In the genomic region with DNA sequence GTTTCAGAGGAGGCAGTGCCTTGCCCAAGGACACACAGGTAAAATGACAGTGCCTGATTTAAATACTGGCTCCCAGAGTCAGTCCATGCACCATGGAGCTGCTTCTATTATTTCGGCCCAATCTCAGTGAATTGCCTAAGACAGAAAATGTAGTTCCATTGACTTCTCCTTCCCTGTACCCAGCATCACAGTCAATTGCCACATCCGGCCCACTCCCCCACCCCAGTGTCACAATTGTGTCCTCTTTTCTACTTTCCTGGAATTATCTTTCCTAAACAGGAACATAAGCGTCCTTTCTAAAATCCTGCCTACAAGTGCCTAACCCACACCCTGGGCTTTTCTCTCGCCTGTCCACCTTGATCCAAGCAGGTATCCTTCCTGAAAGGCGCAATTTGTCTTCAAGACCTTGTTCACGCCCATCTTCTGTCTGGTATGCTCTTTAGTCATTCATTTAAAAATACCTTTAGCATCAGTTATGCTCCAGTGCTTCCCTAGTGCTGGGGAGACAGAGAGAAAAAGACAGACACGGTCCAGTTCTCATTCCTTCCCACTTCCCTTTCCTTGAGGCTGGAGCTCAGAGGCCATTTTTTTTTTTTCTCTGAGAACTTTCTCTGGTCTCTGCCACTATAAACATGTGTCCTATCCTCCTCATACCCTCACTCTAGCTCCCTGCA, we compare ENCODE assay signal across 14 cellular contexts.
DNase-seq lines count a peak whose midpoint lies in the region; ATAC-seq and TF ChIP-seq lines count a peak whose summit lies in the region.
"Had no signal": no experiment of that assay in that cellular context is flagged by ENCODE, and none has a peak within 500 bp of the region (broad histone marks: within the 10 kb centered on the region; RNA-seq: fewer than 3 reads in every experiment).

No MANE protein-coding gene starts in this region.

- no peak overlapping the region for H3K4me3 ChIP-seq in GM23338
- H3K4me3 ChIP-seq in stomach, result no peak overlapping the region
- H3K4me3 ChIP-seq: PC-9 had no signal

- H3K27me3 Mint-ChIP-seq in GM23338 (ENCODE audit: insufficient read depth, low read depth, poor library complexity) (peaks cover 3% of the 10 kb centered on the region), endothelial cell (ENCODE audit: unreplicated experiment) (no peaks in the 10 kb centered on the region), nephron progenitor cell (ENCODE audit: low read depth, poor library complexity) (no peaks in the 10 kb centered on the region)

- intact Hi-C loops in stomach (cut with DNase I; ENCODE audit: low total_unique reads), result no loop called here

- peaks cover 21% of the 10 kb centered on the region for H3K4me1 ChIP-seq in GM23338 (ENCODE audit: insufficient read depth)
- H3K4me1 ChIP-seq in stomach, result no peaks in the 10 kb centered on the region

- TF ChIP-seq CTCF in GM23338 (conservative IDR thresholded peaks at IDR 0.05; ENCODE audit: low read depth in 2 of 2) (no peak), endothelial cell (IDR thresholded peaks at IDR 0.05; ENCODE audit: unreplicated experiment) (no peak), nephron progenitor cell (IDR thresholded peaks at IDR 0.05) (no peak), stomach (IDR thresholded peaks at IDR 0.05) (no peak)

- H3K9me3 Mint-ChIP-seq in GM23338 (no peaks in the 10 kb centered on the region), endothelial cell (ENCODE audit: unreplicated experiment) (no peaks in the 10 kb centered on the region), nephron progenitor cell (no peaks in the 10 kb centered on the region)

- H3K9me2 ChIP-seq in GM23338 (ENCODE audit: insufficient read depth), result no peaks in the 10 kb centered on the region

- H3K4me1 Mint-ChIP-seq in GM23338 (peaks cover 36% of the 10 kb centered on the region), endothelial cell (ENCODE audit: unreplicated experiment) (peaks cover 20% of the 10 kb centered on the region), nephron progenitor cell (peaks cover 7% of the 10 kb centered on the region)

- H3K9me3 ChIP-seq in stomach, result no peaks in the 10 kb centered on the region
- H3K9me3 ChIP-seq: BE2C had no signal

- H3F3A ChIP-seq in GM23338 (replicated peaks; ENCODE audit: low read depth), result no peaks in the 10 kb centered on the region

- H3K79me2 ChIP-seq in GM23338 (replicated peaks; ENCODE audit: insufficient read depth), result 0 out of 2 replicates have a peak, but pooled peaks cover 4% of the 10 kb centered on the region

- peak; percentile 29; the same call in 2 of the 3 replicates for ATAC-seq in GM23338
- ATAC-seq in GM21447 (IDR thresholded peaks at IDR 0.05; ENCODE audit: unreplicated experiment), result no peak

- H3K27ac Mint-ChIP-seq in GM23338, result peak overlapping the region; percentile 61
- H3K27ac Mint-ChIP-seq in endothelial cell (ENCODE audit: unreplicated experiment), result peak overlapping the region; percentile 91
- peak overlapping the region; percentile 35 for H3K27ac Mint-ChIP-seq in nephron progenitor cell

- H3K36me3 Mint-ChIP-seq in GM23338 (ENCODE audit: low read depth) (no peaks in the 10 kb centered on the region), endothelial cell (ENCODE audit: low read depth, unreplicated experiment) (no peaks in the 10 kb centered on the region), nephron progenitor cell (ENCODE audit: low read depth) (no peaks in the 10 kb centered on the region)

- WGBS in stomach, 5 donors, result 78 to 89% (median 85%) methylated on average over 7 of the region's 7 CpGs

- H3K4me2 ChIP-seq in GM23338, result no peak overlapping the region
- H3K4me2 ChIP-seq: PC-9 had no signal

- H3K4me3 Mint-ChIP-seq in GM23338, result no peak overlapping the region
- no peak overlapping the region for H3K4me3 Mint-ChIP-seq in endothelial cell (ENCODE audit: unreplicated experiment)
- no peak overlapping the region for H3K4me3 Mint-ChIP-seq in nephron progenitor cell

- H3K36me3 ChIP-seq in GM23338 (ENCODE audit: insufficient read depth), result no peaks in the 10 kb centered on the region
- H3K36me3 ChIP-seq in stomach, result no peaks in the 10 kb centered on the region
- H3K36me3 ChIP-seq: BE2C had no signal

- no peak overlapping the region for H3K27ac ChIP-seq in GM23338 (ENCODE audit: low read depth)
- no peak overlapping the region for H3K27ac ChIP-seq in stomach
- H3K27ac ChIP-seq: PC-9 had no signal

- no peak for TF ChIP-seq POLR2A in stomach (IDR thresholded peaks at IDR 0.05)

- no peak for DNase-seq in GM23338 (ENCODE audit: low spot score)
- DNase-seq in NCI-H187 treated with DMSO at 0.1 percent for 48 hours (lab: John Stamatoyannopoulos, UW), result peak; percentile 95
- DNase-seq in endothelial cell (ENCODE audit: low spot score), result peak; percentile 8
- DNase-seq in nephron progenitor cell, result no peak
- no peak for DNase-seq in HuH-7.5 (ENCODE audit: low spot score)
- DNase-seq in stomach, result no peak
- DNase-seq: BE2C, DMS153, NCI-H1417 treated with DMSO at 0.1 percent for 48 hours, NCI-H2081 treated with DMSO at 0.1 percent for 48 hours, NCI-H226, NCI-H526, PC-9 had no signal

- H3K27me3 ChIP-seq in GM23338 (ENCODE audit: insufficient read depth), result no peaks in the 10 kb centered on the region
- no peaks in the 10 kb centered on the region for H3K27me3 ChIP-seq in stomach
- H3K27me3 ChIP-seq: BE2C had no signal

- H4K20me1 ChIP-seq in GM23338 (replicated peaks; ENCODE audit: insufficient read depth), result no peaks in the 10 kb centered on the region

- H2AFZ ChIP-seq in GM23338, result no peak overlapping the region
- H2AFZ ChIP-seq: PC-9 had no signal

- TF ChIP-seq EP300 in stomach (IDR thresholded peaks at IDR 0.05), result no peak

TF ChIP-seq in GM23338, 12 proteins besides CTCF, POLR2A, EP300 and RAD21 (continues in another document):
- TF ChIP-seq EZH2phosphoT487 (IDR thresholded peaks at IDR 0.05; ENCODE audit: unreplicated experiment) (no peak), ZNF114 (CRISPR knock-in tag; IDR thresholded peaks at IDR 0.05) (no peak), STAT1 (IDR thresholded peaks at IDR 0.05; ENCODE audit: unreplicated experiment) (no peak), POLR2AphosphoS5 (IDR thresholded peaks at IDR 0.05; ENCODE audit: low read depth) (no peak), JUNB (IDR thresholded peaks at IDR 0.05; ENCODE audit: unreplicated experiment) (no peak), CREB1 (CRISPR knock-in tag; IDR thresholded peaks at IDR 0.05; ENCODE audit: low read depth) (no peak), EZH2 (IDR thresholded peaks at IDR 0.05; ENCODE audit: low read depth, unreplicated experiment) (no peak)
- TF ChIP-seq, protein P1, sequence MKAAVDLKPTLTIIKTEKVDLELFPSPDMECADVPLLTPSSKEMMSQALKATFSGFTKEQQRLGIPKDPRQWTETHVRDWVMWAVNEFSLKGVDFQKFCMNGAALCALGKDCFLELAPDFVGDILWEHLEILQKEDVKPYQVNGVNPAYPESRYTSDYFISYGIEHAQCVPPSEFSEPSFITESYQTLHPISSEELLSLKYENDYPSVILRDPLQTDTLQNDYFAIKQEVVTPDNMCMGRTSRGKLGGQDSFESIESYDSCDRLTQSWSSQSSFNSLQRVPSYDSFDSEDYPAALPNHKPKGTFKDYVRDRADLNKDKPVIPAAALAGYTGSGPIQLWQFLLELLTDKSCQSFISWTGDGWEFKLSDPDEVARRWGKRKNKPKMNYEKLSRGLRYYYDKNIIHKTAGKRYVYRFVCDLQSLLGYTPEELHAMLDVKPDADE (IDR thresholded peaks at IDR 0.05), result no peak
- TF ChIP-seq, protein P2, sequence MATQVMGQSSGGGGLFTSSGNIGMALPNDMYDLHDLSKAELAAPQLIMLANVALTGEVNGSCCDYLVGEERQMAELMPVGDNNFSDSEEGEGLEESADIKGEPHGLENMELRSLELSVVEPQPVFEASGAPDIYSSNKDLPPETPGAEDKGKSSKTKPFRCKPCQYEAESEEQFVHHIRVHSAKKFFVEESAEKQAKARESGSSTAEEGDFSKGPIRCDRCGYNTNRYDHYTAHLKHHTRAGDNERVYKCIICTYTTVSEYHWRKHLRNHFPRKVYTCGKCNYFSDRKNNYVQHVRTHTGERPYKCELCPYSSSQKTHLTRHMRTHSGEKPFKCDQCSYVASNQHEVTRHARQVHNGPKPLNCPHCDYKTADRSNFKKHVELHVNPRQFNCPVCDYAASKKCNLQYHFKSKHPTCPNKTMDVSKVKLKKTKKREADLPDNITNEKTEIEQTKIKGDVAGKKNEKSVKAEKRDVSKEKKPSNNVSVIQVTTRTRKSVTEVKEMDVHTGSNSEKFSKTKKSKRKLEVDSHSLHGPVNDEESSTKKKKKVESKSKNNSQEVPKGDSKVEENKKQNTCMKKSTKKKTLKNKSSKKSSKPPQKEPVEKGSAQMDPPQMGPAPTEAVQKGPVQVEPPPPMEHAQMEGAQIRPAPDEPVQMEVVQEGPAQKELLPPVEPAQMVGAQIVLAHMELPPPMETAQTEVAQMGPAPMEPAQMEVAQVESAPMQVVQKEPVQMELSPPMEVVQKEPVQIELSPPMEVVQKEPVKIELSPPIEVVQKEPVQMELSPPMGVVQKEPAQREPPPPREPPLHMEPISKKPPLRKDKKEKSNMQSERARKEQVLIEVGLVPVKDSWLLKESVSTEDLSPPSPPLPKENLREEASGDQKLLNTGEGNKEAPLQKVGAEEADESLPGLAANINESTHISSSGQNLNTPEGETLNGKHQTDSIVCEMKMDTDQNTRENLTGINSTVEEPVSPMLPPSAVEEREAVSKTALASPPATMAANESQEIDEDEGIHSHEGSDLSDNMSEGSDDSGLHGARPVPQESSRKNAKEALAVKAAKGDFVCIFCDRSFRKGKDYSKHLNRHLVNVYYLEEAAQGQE (IDR thresholded peaks at IDR 0.05; ENCODE audit: unreplicated experiment), result no peak

Comparison
In these comparisons a context has a peak if more than half of its experiments do, and no peak if none do; other contexts are left out.
1. DNase-seq: peak in NCI-H187 treated with DMSO at 0.1 percent for 48 hours (single experiment) and endothelial cell (single experiment); none in GM23338 (single experiment), nephron progenitor cell (single experiment), HuH-7.5 (single experiment) and stomach (single experiment).
2. H3K27ac Mint-ChIP-seq: peak in every context shown above with its lines; median percentile 91 in endothelial cell; 61 in GM23338; 35 in nephron progenitor cell.